Comparison of ENCODE assay signal across 8 cellular contexts in the genomic region with DNA sequence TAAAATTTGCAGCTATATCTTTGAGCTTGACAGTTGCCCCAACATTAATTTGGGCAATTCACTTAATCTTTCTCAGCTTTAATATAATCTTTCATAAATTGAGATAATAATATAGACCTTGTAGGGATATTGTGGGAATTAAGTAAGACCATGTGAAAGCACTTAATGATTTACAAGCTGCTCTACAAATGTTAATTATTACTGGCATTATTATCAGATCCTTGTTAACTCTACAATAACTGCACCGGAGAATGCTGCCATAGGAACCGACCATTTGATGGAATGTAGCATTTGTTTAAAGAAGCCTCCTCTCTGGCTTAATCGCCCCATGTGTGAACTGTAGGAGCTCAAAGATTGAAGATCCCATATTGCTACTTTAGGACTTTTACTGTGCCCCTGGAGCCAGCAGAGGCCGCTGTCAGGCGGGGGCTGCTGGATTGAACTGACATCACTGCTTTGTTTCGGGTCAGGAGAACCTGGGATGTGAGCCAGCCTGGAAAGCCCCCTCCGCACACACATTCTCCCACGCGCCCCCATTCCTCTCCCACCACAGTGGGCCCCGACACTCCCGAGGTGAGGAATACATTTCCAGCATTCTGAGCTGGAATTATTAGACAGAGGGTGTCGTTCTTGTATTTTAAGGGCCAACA.
DNase-seq lines count a peak whose midpoint lies in the region; ATAC-seq and TF ChIP-seq lines count a peak whose summit lies in the region.

No MANE protein-coding gene starts in this region.

- ATAC-seq in HG02885 (IDR thresholded peaks at IDR 0.05; ENCODE audit: poor library complexity, unreplicated experiment) (peak; percentile 40), HG03571 (IDR thresholded peaks at IDR 0.05; ENCODE audit: unreplicated experiment) (no peak), HG03039 (IDR thresholded peaks at IDR 0.05; ENCODE audit: unreplicated experiment) (no peak), HG03439 (IDR thresholded peaks at IDR 0.05; ENCODE audit: unreplicated experiment) (no peak)

- DNase-seq in Daoy (ENCODE audit: low read depth) (peak; percentile 36), choroid plexus epithelial cell (ENCODE audit: low read depth) (peak; percentile 65), myocyte (ENCODE audit: low read depth) (peak; percentile 59), cerebellar cortex (ENCODE audit: low spot score) (no peak)

- no peak overlapping the region for H3K4me3 ChIP-seq in choroid plexus epithelial cell (ENCODE audit: low read depth, low read length)

- TF ChIP-seq CTCF in choroid plexus epithelial cell (conservative IDR thresholded peaks at IDR 0.05; ENCODE audit: low read depth, low read length) = peak; percentile 86
